ENCODE assay signal across 16 cellular contexts in genomic region chr3:122377975-122378374, GRCh38. TPM values are rescaled to one million over a fixed set of nuclear protein-coding genes. Genes with fewer than 3 reads are reported as not detected.
A peak's percentile ranks its signal among the peaks of the same experiment; 100 is the strongest.
DNase-seq lines count a peak whose midpoint lies in the region; ATAC-seq and TF ChIP-seq lines count a peak whose summit lies in the region.
"Had no signal": no experiment of that assay in that cellular context is flagged by ENCODE, and none has a peak within 500 bp of the region (broad histone marks: within the 10 kb centered on the region; RNA-seq: fewer than 3 reads in every experiment).

No MANE protein-coding gene starts in this region.

- peak overlapping the region; percentile 96 for H3K27ac Mint-ChIP-seq in activated T-cell treated with anti-CD3 and anti-CD28 coated beads, Interleukin-2, amount 50 U/mL, for 72 hours
- H3K27ac Mint-ChIP-seq in GM23338, result peak overlapping the region; percentile 81
- H3K27ac Mint-ChIP-seq in activated CD4-positive, alpha-beta memory T cell treated with anti-CD3 and anti-CD28 coated beads for 36 hours, result peak overlapping the region; percentile 69
- H3K27ac Mint-ChIP-seq: HFFc6 had no signal

- H3K4me2 ChIP-seq in GM23338, result no peak overlapping the region

- peaks cover 21% of the 10 kb centered on the region; the same call in 1 of the 2 replicates for H4K20me1 ChIP-seq in GM23338 (replicated peaks; ENCODE audit: insufficient read depth)

- H3K27ac ChIP-seq in GM23338 (ENCODE audit: low read depth) (no peak overlapping the region), liver (ENCODE audit: low read depth in 1 of 2, low read length in 2 of 2) (no peak overlapping the region)

- H3K4me3 ChIP-seq in GM23338, result no peak overlapping the region
- no peak overlapping the region for H3K4me3 ChIP-seq in liver (ENCODE audit: low read depth in 1 of 3, low read length in 3 of 3)

- no peaks in the 10 kb centered on the region for H3K9me3 Mint-ChIP-seq in activated T-cell treated with anti-CD3 and anti-CD28 coated beads, Interleukin-2, amount 50 U/mL, for 72 hours
- H3K9me3 Mint-ChIP-seq in activated T-cell treated with anti-CD3 and anti-CD28 coated beads, Interleukin-2, amount 50 U/mL, for 4 hours, result no peaks in the 10 kb centered on the region
- no peaks in the 10 kb centered on the region for H3K9me3 Mint-ChIP-seq in GM23338
- no peaks in the 10 kb centered on the region for H3K9me3 Mint-ChIP-seq in activated CD4-positive, alpha-beta memory T cell treated with anti-CD3 and anti-CD28 coated beads for 36 hours
- H3K9me3 Mint-ChIP-seq: HFFc6 had no signal

- H3K4me3 Mint-ChIP-seq in activated T-cell treated with anti-CD3 and anti-CD28 coated beads, Interleukin-2, amount 50 U/mL, for 72 hours, result peak overlapping the region in 1 of 2 donors; percentile 35
- H3K4me3 Mint-ChIP-seq in activated T-cell treated with anti-CD3 and anti-CD28 coated beads, Interleukin-2, amount 50 U/mL, for 4 hours, result no peak overlapping the region
- no peak overlapping the region for H3K4me3 Mint-ChIP-seq in GM23338
- H3K4me3 Mint-ChIP-seq in activated CD4-positive, alpha-beta memory T cell treated with anti-CD3 and anti-CD28 coated beads for 36 hours, result no peak overlapping the region
- H3K4me3 Mint-ChIP-seq: HFFc6 had no signal

- no peaks in the 10 kb centered on the region for H3K9me3 ChIP-seq in liver (ENCODE audit: control insufficient read depth in 4 of 4, low read length in 3 of 4)

- H3K9ac ChIP-seq in liver (ENCODE audit: low read depth in 1 of 2, low read length in 2 of 2), result no peak overlapping the region

- CTCF ChIA-PET in activated CD4-positive, alpha-beta memory T cell treated with anti-CD3 and anti-CD28 coated beads for 36 hours (lab: Charles Lee), result no interaction called here

- no peak overlapping the region for H2AFZ ChIP-seq in GM23338

- intact Hi-C loops in activated CD4-positive, alpha-beta memory T cell treated with anti-CD3 and anti-CD28 coated beads for 36 hours (cut with micrococcal nuclease), result no loop called here

- WGBS in liver, result 22% methylated on average over 4 of the region's 4 CpGs

- H3K27me3 ChIP-seq in GM23338 (ENCODE audit: insufficient read depth) (no peaks in the 10 kb centered on the region), liver (ENCODE audit: control insufficient read depth in 4 of 4, insufficient read depth in 4 of 4, low read length in 3 of 4) (no peaks in the 10 kb centered on the region)

- H3K79me2 ChIP-seq in GM23338 (replicated peaks; ENCODE audit: insufficient read depth), result peaks cover 96% of the 10 kb centered on the region

- TF ChIP-seq CTCF in GM23338 (conservative IDR thresholded peaks at IDR 0.05; ENCODE audit: low read depth in 2 of 2) (no peak), liver (IDR thresholded peaks at IDR 0.05; ENCODE audit: low read depth, low read length, missing input control) (no peak)

- H3K27me3 Mint-ChIP-seq in activated T-cell treated with anti-CD3 and anti-CD28 coated beads, Interleukin-2, amount 50 U/mL, for 72 hours (ENCODE audit: low read depth), result no peaks in the 10 kb centered on the region
- H3K27me3 Mint-ChIP-seq in activated T-cell treated with anti-CD3 and anti-CD28 coated beads, Interleukin-2, amount 50 U/mL, for 4 hours (ENCODE audit: low read depth), result no peaks in the 10 kb centered on the region
- H3K27me3 Mint-ChIP-seq in GM23338 (ENCODE audit: insufficient read depth, low read depth, poor library complexity), result peaks cover 4% of the 10 kb centered on the region
- H3K27me3 Mint-ChIP-seq in activated CD4-positive, alpha-beta memory T cell treated with anti-CD3 and anti-CD28 coated beads for 36 hours, result no peaks in the 10 kb centered on the region

- no peaks in the 10 kb centered on the region for H3F3A ChIP-seq in GM23338 (replicated peaks; ENCODE audit: low read depth)

- H3K9me2 ChIP-seq in GM23338 (ENCODE audit: insufficient read depth), result no peaks in the 10 kb centered on the region

- ATAC-seq in activated T-cell treated with anti-CD3 and anti-CD28 coated beads, Interleukin-2, amount 50 U/mL, for 72 hours (replicated peaks in 1 of 2), result peak; percentile 73 to 81
- ATAC-seq in activated T-cell treated with anti-CD3 and anti-CD28 coated beads, Interleukin-2, amount 50 U/mL, for 4 hours, result no peak
- ATAC-seq in GM23338 (no peak), GM18517 (IDR thresholded peaks at IDR 0.05; ENCODE audit: unreplicated experiment) (no peak)

- H3K4me1 ChIP-seq in GM23338 (ENCODE audit: insufficient read depth) (peaks cover 8% of the 10 kb centered on the region), liver (ENCODE audit: control insufficient read depth in 4 of 4, insufficient read depth in 4 of 4, low read length in 3 of 4) (peaks cover 2 to 34% (median 17%) of the 10 kb centered on the region in 4 donors)

- POLR2A ChIA-PET in activated CD4-positive, alpha-beta memory T cell treated with anti-CD3 and anti-CD28 coated beads for 36 hours (lab: Charles Lee), result no interaction called here

- H3K36me3 Mint-ChIP-seq in activated T-cell treated with anti-CD3 and anti-CD28 coated beads, Interleukin-2, amount 50 U/mL, for 72 hours (ENCODE audit: insufficient read depth in 2 of 2), result peaks cover 15 to 25% of the 10 kb centered on the region in 2 donors
- peaks cover 21% of the 10 kb centered on the region for H3K36me3 Mint-ChIP-seq in activated T-cell treated with anti-CD3 and anti-CD28 coated beads, Interleukin-2, amount 50 U/mL, for 4 hours (ENCODE audit: insufficient read depth)
- peaks cover 9% of the 10 kb centered on the region for H3K36me3 Mint-ChIP-seq in GM23338 (ENCODE audit: low read depth)
- H3K36me3 Mint-ChIP-seq in activated CD4-positive, alpha-beta memory T cell treated with anti-CD3 and anti-CD28 coated beads for 36 hours, result peaks cover 22% of the 10 kb centered on the region

- H3K36me3 ChIP-seq in GM23338 (ENCODE audit: insufficient read depth) (no peaks in the 10 kb centered on the region), liver (ENCODE audit: control insufficient read depth in 4 of 4, insufficient read depth in 3 of 4, low read depth in 1 of 4, low read length in 3 of 4) (no peaks in the 10 kb centered on the region)

- no peak for DNase-seq in activated T-cell treated with anti-CD3 and anti-CD28 coated beads, Interleukin-2, amount 50 U/mL, for 72 hours
- no peak for DNase-seq in activated T-cell treated with anti-CD3 and anti-CD28 coated beads, Interleukin-2, amount 50 U/mL, for 4 hours
- DNase-seq in GM23338 (ENCODE audit: low spot score) (no peak), NCI-H128 (lab: John Stamatoyannopoulos, UW; ENCODE audit: unreplicated experiment) (no peak), DMS 273 treated with DMSO at 0.1 percent for 48 hours (lab: John Stamatoyannopoulos, UW) (no peak)
- no peak for DNase-seq in activated CD4-positive, alpha-beta memory T cell treated with anti-CD3 and anti-CD28 coated beads for 36 hours
- DNase-seq: C1 segment of cervical spinal cord, HFFc6, Kasumi-1, NCI-H1105 treated with DMSO at 0.1 percent for 48 hours, NCI-H187 treated with DMSO at 0.1 percent for 48 hours, NCI-H446, NCI-H69, SHP77 treated with DMSO at 0.1 percent for 48 hours had no signal

- H3K4me1 Mint-ChIP-seq in activated T-cell treated with anti-CD3 and anti-CD28 coated beads, Interleukin-2, amount 50 U/mL, for 72 hours (ENCODE audit: low read depth), result peaks cover 58% of the 10 kb centered on the region
- peaks cover 27% of the 10 kb centered on the region for H3K4me1 Mint-ChIP-seq in activated T-cell treated with anti-CD3 and anti-CD28 coated beads, Interleukin-2, amount 50 U/mL, for 4 hours (ENCODE audit: low read depth)
- H3K4me1 Mint-ChIP-seq in GM23338, result peaks cover 4% of the 10 kb centered on the region
- peaks cover 44% of the 10 kb centered on the region for H3K4me1 Mint-ChIP-seq in activated CD4-positive, alpha-beta memory T cell treated with anti-CD3 and anti-CD28 coated beads for 36 hours (ENCODE audit: low read depth)

- no peak for TF ChIP-seq RAD21 in liver (IDR thresholded peaks at IDR 0.05)

TF ChIP-seq in liver, 16 proteins besides CTCF, POLR2A, EP300 and RAD21 (continues in another document):
- TF ChIP-seq YY1 (IDR thresholded peaks at IDR 0.05), result peak; percentile 23
- TF ChIP-seq HNF4A (conservative IDR thresholded peaks at IDR 0.05), result peak in 1 of 2 donors; percentile 18

RNA-seq across cellular contexts. Expression of gene MIX23, which starts 5.1 kb away (rescaled TPM):
- 100 to 1,000 TPM in 1 of 2 donors, 10 to 100 TPM in 1; 94.0 to 133 TPM for total RNA-seq in activated T-cell treated with anti-CD3 and anti-CD28 coated beads, Interleukin-2, amount 50 U/mL, for 72 hours
- total RNA-seq in activated T-cell treated with anti-CD3 and anti-CD28 coated beads, Interleukin-2, amount 50 U/mL, for 4 hours, result 100 to 1,000 TPM; 143 to 160 (median 156) TPM
- total RNA-seq in GM23338 (2014; rRNA removed; shearing (Covaris generic)), result 57.7 and 84.9 TPM in 2 replicates
- polyA plus RNA-seq in GM23338 (2016; fragmentation: Nextera tagmentation; extraction: Ambion mirVana), result 146 and 162 TPM in 2 replicates
- total RNA-seq in activated CD4-positive, alpha-beta memory T cell treated with anti-CD3 and anti-CD28 coated beads for 36 hours, result 10 to 100 TPM; 86.4 to 87.8 TPM
- total RNA-seq in liver, result 10 to 100 TPM; 14.0 to 17.4 TPM
- polyA plus RNA-seq in liver, result 10 to 100 TPM; 16.1 to 19.6 TPM

RNA-seq across cellular contexts. Expression of gene FAM162A, which starts 6.0 kb away (rescaled TPM):
- 10 to 100 TPM; 79.0 to 94.8 TPM for total RNA-seq in activated T-cell treated with anti-CD3 and anti-CD28 coated beads, Interleukin-2, amount 50 U/mL, for 72 hours
- total RNA-seq in activated T-cell treated with anti-CD3 and anti-CD28 coated beads, Interleukin-2, amount 50 U/mL, for 4 hours, result 10 to 100 TPM; 54.2 to 73.2 (median 69.1) TPM
- total RNA-seq in GM23338 (2014; rRNA removed; shearing (Covaris generic)), result 34.4 and 35.9 TPM in 2 replicates
- polyA plus RNA-seq in GM23338 (2016; fragmentation: Nextera tagmentation; extraction: Ambion mirVana) (227 and 234 TPM in 2 replicates), liver (100 to 1,000 TPM in 1 of 2 donors, 10 to 100 TPM in 1; 41.7 to 160 TPM)
- total RNA-seq in activated CD4-positive, alpha-beta memory T cell treated with anti-CD3 and anti-CD28 coated beads for 36 hours, result 100 to 1,000 TPM in 1 of 2 experiments, 10 to 100 TPM in 1; 99.1 to 102 TPM
- 10 to 100 TPM; 16.6 to 17.4 TPM for total RNA-seq in liver

RNA-seq across cellular contexts. Expression of gene WDR5B, which starts 37.9 kb away (rescaled TPM):
- total RNA-seq in activated T-cell treated with anti-CD3 and anti-CD28 coated beads, Interleukin-2, amount 50 U/mL, for 72 hours, result 1 to 10 TPM; 2.6 to 3.6 TPM
- 1 to 10 TPM; 1.6 to 2.8 (median 1.9) TPM for total RNA-seq in activated T-cell treated with anti-CD3 and anti-CD28 coated beads, Interleukin-2, amount 50 U/mL, for 4 hours
- total RNA-seq in GM23338 (2014; rRNA removed; shearing (Covaris generic)), result 2.4 and 2.7 TPM in 2 replicates
- 0.81 and 0.87 TPM in 2 replicates for polyA plus RNA-seq in GM23338 (2016; fragmentation: Nextera tagmentation; extraction: Ambion mirVana)
- total RNA-seq in activated CD4-positive, alpha-beta memory T cell treated with anti-CD3 and anti-CD28 coated beads for 36 hours, result 1 to 10 TPM; 3.7 to 4.4 TPM
- 1 to 10 TPM; 2.3 to 3.7 TPM for total RNA-seq in liver
- polyA plus RNA-seq in liver, result 1 to 10 TPM; 1.8 TPM

RNA-seq across cellular contexts. Expression of gene CSTA, which starts 52.9 kb away (rescaled TPM):
- total RNA-seq in activated T-cell treated with anti-CD3 and anti-CD28 coated beads, Interleukin-2, amount 50 U/mL, for 72 hours, result under 1 TPM in 1 of 2 donors, not detected in 1; 0.35 TPM
- not detected for total RNA-seq in activated T-cell treated with anti-CD3 and anti-CD28 coated beads, Interleukin-2, amount 50 U/mL, for 4 hours
- not detected in 2 replicates for total RNA-seq in GM23338 (2014; rRNA removed; shearing (Covaris generic))
- polyA plus RNA-seq in GM23338 (2016; fragmentation: Nextera tagmentation; extraction: Ambion mirVana) (1.4 TPM in 2 replicates), liver (1 to 10 TPM; 3.2 to 4.7 TPM)
- total RNA-seq in activated CD4-positive, alpha-beta memory T cell treated with anti-CD3 and anti-CD28 coated beads for 36 hours, result not detected
- 1 to 10 TPM; 1.5 to 6.6 TPM for total RNA-seq in liver

Comparison
In these comparisons a context has a peak if more than half of its experiments do, and no peak if none do; other contexts are left out.
1. ATAC-seq: peak in activated T-cell treated with anti-CD3 and anti-CD28 coated beads, Interleukin-2, amount 50 U/mL, for 72 hours (2 of 2); none in activated T-cell treated with anti-CD3 and anti-CD28 coated beads, Interleukin-2, amount 50 U/mL, for 4 hours (0 of 2), GM23338 (single experiment) and GM18517 (single experiment).
2. Peak in every context shown above with its lines, with median percentiles within 50 percentile points of each other: H3K27ac Mint-ChIP-seq.